ENCODE assay signal across 34 cellular contexts in genomic region chr7:24857623-24858022, GRCh38.
"Had no signal": no experiment of that assay in that cellular context is flagged by ENCODE, and none has a peak within 500 bp of the region (broad histone marks: within the 10 kb centered on the region; RNA-seq: fewer than 3 reads in every experiment).

No MANE protein-coding gene starts in this region.

- ATAC-seq: activated CD8-positive, alpha-beta T cell treated with anti-CD3 and anti-CD28 coated beads for 36 hours; activated naive CD8-positive, alpha-beta T cell treated with anti-CD3 and anti-CD28 coated beads, Interleukin-2, amount 50 U/mL, for 24 hours; activated T-cell treated with anti-CD3 and anti-CD28 coated beads, Interleukin-2, amount 50 U/mL, for 72 hours; body of pancreas; T-cell had no signal

- H3K27ac ChIP-seq: body of pancreas, brain microvascular endothelial cell, breast epithelium, VCaP had no signal

- H3K9me3 Mint-ChIP-seq: activated B cell treated with CpG ODN at 0.5 μM for 24 hours; activated CD4-positive, alpha-beta memory T cell treated with anti-CD3 and anti-CD28 coated beads for 36 hours; activated CD4-positive, alpha-beta T cell treated with anti-CD3 and anti-CD28 coated beads, Interleukin-2, amount 10 ng/mL, durations not matched to agents 24 days and 14 days; activated CD8-positive, alpha-beta T cell treated with anti-CD3 and anti-CD28 coated beads for 36 hours; activated naive CD4-positive, alpha-beta T cell treated with anti-CD3 and anti-CD28 coated beads, Interleukin-2, amount 10 ng/mL, durations not matched to agents 7 days and 5 days; activated naive CD4-positive, alpha-beta T cell treated with anti-CD3 and anti-CD28 coated beads, Interleukin-2, amount 50 U/mL, for 24 hours; activated naive CD8-positive, alpha-beta T cell treated with anti-CD3 and anti-CD28 coated beads, Interleukin-2, amount 10 ng/mL, durations not matched to agents 7 days and 5 days; activated naive CD8-positive, alpha-beta T cell treated with anti-CD3 and anti-CD28 coated beads, Interleukin-2, amount 50 U/mL, for 24 hours; activated T-cell treated with anti-CD3 and anti-CD28 coated beads, Interleukin-2, amount 50 U/mL, for 24 hours; activated T-cell treated with anti-CD3 and anti-CD28 coated beads, Interleukin-2, amount 50 U/mL, for 72 hours; activated T-helper 1 cell treated with anti-CD3 and anti-CD28 coated beads, Interleukin-12 subunit alpha, Interleukin-12 subunit beta, Interleukin-2, Interleukin-4 antibody, amounts not matched to agents 30 ng/mL and 10 ng/mL and 1 ng/mL, durations not matched to agents 14 hours and 24 hours and 36 hours; activated T-helper 2 cell treated with anti-CD3 and anti-CD28 coated beads, Interferon-gamma antibody, Interleukin-2, Interleukin-4, amounts not matched to agents 10 μg/mL and 5 μg/mL and 100 μg/mL, durations not matched to agents 14 hours and 24 hours and 36 hours; T-cell; T-helper 2 cell treated with Interferon-gamma antibody and Interleukin-4, amounts not matched to agents 5 μg/mL and 100 μg/mL, for 36 hours had no signal

- FAIRE-seq: astrocyte, TTC549 had no signal

- H3K27ac Mint-ChIP-seq: activated B cell treated with CpG ODN at 0.5 μM for 24 hours; activated CD4-positive, alpha-beta memory T cell treated with anti-CD3 and anti-CD28 coated beads for 36 hours; activated CD4-positive, alpha-beta T cell treated with anti-CD3 and anti-CD28 coated beads, Interleukin-2, amount 10 ng/mL, durations not matched to agents 24 days and 14 days; activated CD8-positive, alpha-beta T cell treated with anti-CD3 and anti-CD28 coated beads for 36 hours; activated naive CD4-positive, alpha-beta T cell treated with anti-CD3 and anti-CD28 coated beads, Interleukin-2, amount 10 ng/mL, durations not matched to agents 7 days and 5 days; activated naive CD8-positive, alpha-beta T cell; activated naive CD8-positive, alpha-beta T cell treated with anti-CD3 and anti-CD28 coated beads, Interleukin-2, amount 10 ng/mL, durations not matched to agents 7 days and 5 days; activated naive CD8-positive, alpha-beta T cell treated with anti-CD3 and anti-CD28 coated beads, Interleukin-2, amount 50 U/mL, for 24 hours; activated T-cell treated with anti-CD3 and anti-CD28 coated beads, Interleukin-2, amount 50 U/mL, for 24 hours; activated T-cell treated with anti-CD3 and anti-CD28 coated beads, Interleukin-2, amount 50 U/mL, for 72 hours; activated T-helper 1 cell treated with anti-CD3 and anti-CD28 coated beads, Interleukin-12 subunit alpha, Interleukin-12 subunit beta, Interleukin-2, Interleukin-4 antibody, amounts not matched to agents 30 ng/mL and 10 ng/mL and 1 ng/mL, durations not matched to agents 14 hours and 24 hours and 36 hours; activated T-helper 2 cell treated with anti-CD3 and anti-CD28 coated beads, Interferon-gamma antibody, Interleukin-2, Interleukin-4, amounts not matched to agents 10 μg/mL and 5 μg/mL and 100 μg/mL, durations not matched to agents 14 hours and 24 hours and 36 hours; T-cell; T-helper 2 cell treated with Interferon-gamma antibody and Interleukin-4, amounts not matched to agents 5 μg/mL and 100 μg/mL, for 36 hours had no signal

- H3K4me3 Mint-ChIP-seq: activated B cell treated with CpG ODN at 0.5 μM for 24 hours; activated CD4-positive, alpha-beta memory T cell treated with anti-CD3 and anti-CD28 coated beads for 36 hours; activated CD4-positive, alpha-beta T cell treated with anti-CD3 and anti-CD28 coated beads, Interleukin-2, amount 10 ng/mL, durations not matched to agents 24 days and 14 days; activated CD8-positive, alpha-beta T cell treated with anti-CD3 and anti-CD28 coated beads for 36 hours; activated naive CD4-positive, alpha-beta T cell treated with anti-CD3 and anti-CD28 coated beads, Interleukin-2, amount 10 ng/mL, durations not matched to agents 7 days and 5 days; activated naive CD4-positive, alpha-beta T cell treated with anti-CD3 and anti-CD28 coated beads, Interleukin-2, amount 50 U/mL, for 24 hours; activated naive CD8-positive, alpha-beta T cell; activated naive CD8-positive, alpha-beta T cell treated with anti-CD3 and anti-CD28 coated beads, Interleukin-2, amount 10 ng/mL, durations not matched to agents 7 days and 5 days; activated naive CD8-positive, alpha-beta T cell treated with anti-CD3 and anti-CD28 coated beads, Interleukin-2, amount 50 U/mL, for 24 hours; activated T-cell treated with anti-CD3 and anti-CD28 coated beads, Interleukin-2, amount 50 U/mL, for 24 hours; activated T-cell treated with anti-CD3 and anti-CD28 coated beads, Interleukin-2, amount 50 U/mL, for 72 hours; activated T-helper 1 cell treated with anti-CD3 and anti-CD28 coated beads, Interleukin-12 subunit alpha, Interleukin-12 subunit beta, Interleukin-2, Interleukin-4 antibody, amounts not matched to agents 30 ng/mL and 10 ng/mL and 1 ng/mL, durations not matched to agents 14 hours and 24 hours and 36 hours; T-cell; T-helper 2 cell treated with Interferon-gamma antibody and Interleukin-4, amounts not matched to agents 5 μg/mL and 100 μg/mL, for 36 hours had no signal

- H3K27me3 Mint-ChIP-seq: activated B cell treated with CpG ODN at 0.5 μM for 24 hours; activated CD4-positive, alpha-beta memory T cell treated with anti-CD3 and anti-CD28 coated beads for 36 hours; activated CD4-positive, alpha-beta T cell treated with anti-CD3 and anti-CD28 coated beads, Interleukin-2, amount 10 ng/mL, durations not matched to agents 24 days and 14 days; activated CD8-positive, alpha-beta T cell treated with anti-CD3 and anti-CD28 coated beads for 36 hours; activated naive CD4-positive, alpha-beta T cell treated with anti-CD3 and anti-CD28 coated beads, Interleukin-2, amount 10 ng/mL, durations not matched to agents 7 days and 5 days; activated naive CD4-positive, alpha-beta T cell treated with anti-CD3 and anti-CD28 coated beads, Interleukin-2, amount 50 U/mL, for 24 hours; activated naive CD8-positive, alpha-beta T cell; activated naive CD8-positive, alpha-beta T cell treated with anti-CD3 and anti-CD28 coated beads, Interleukin-2, amount 10 ng/mL, durations not matched to agents 7 days and 5 days; activated naive CD8-positive, alpha-beta T cell treated with anti-CD3 and anti-CD28 coated beads, Interleukin-2, amount 50 U/mL, for 24 hours; activated T-cell treated with anti-CD3 and anti-CD28 coated beads, Interleukin-2, amount 50 U/mL, for 24 hours; T-cell had no signal

- H3K9me3 ChIP-seq: body of pancreas, breast epithelium had no signal

- H3K4me1 ChIP-seq: body of pancreas, breast epithelium had no signal

- H3K27me3 ChIP-seq: body of pancreas, brain microvascular endothelial cell, breast epithelium had no signal

- H3K36me3 ChIP-seq: breast epithelium had no signal

- H3K4me3 ChIP-seq: body of pancreas, breast epithelium had no signal

- H3K4me1 Mint-ChIP-seq: activated B cell treated with CpG ODN at 0.5 μM for 24 hours; activated naive CD4-positive, alpha-beta T cell treated with anti-CD3 and anti-CD28 coated beads, Interleukin-2, amount 50 U/mL, for 24 hours had no signal

- DNase-seq: activated B cell treated with CpG ODN at 0.5 μM for 24 hours; activated CD4-positive, alpha-beta memory T cell treated with anti-CD3 and anti-CD28 coated beads for 36 hours; activated CD4-positive, alpha-beta T cell treated with anti-CD3 and anti-CD28 coated beads for 4 hours; activated CD4-positive, alpha-beta T cell treated with anti-CD3 and anti-CD28 coated beads, Interleukin-2, amount 10 ng/mL, durations not matched to agents 24 days and 14 days; activated CD4-positive, alpha-beta T cell treated with anti-CD3 and anti-CD28 coated beads, Interleukin-2, amount 50 U/mL, for 1 hour; activated CD4-positive, alpha-beta T cell treated with anti-CD3 and anti-CD28 coated beads, Interleukin-2, amount 50 U/mL, for 4 hours; activated CD4-positive, CD25-positive, alpha-beta regulatory T cell treated with anti-CD3 and anti-CD28 coated beads, Interleukin-2, amount 50 U/mL, for 72 hours; activated CD8-positive, alpha-beta memory T cell treated with anti-CD3 and anti-CD28 coated beads, Interleukin-2, amount 50 U/mL, for 4 hours; activated CD8-positive, alpha-beta T cell treated with anti-CD3 and anti-CD28 coated beads for 36 hours; activated effector memory CD4-positive, alpha-beta T cell treated with Interleukin-2 at 50 U/mL for 16 hours; activated gamma-delta T cell; activated naive CD4-positive, alpha-beta T cell treated with anti-CD3 and anti-CD28 coated beads, Interleukin-2, amount 10 ng/mL, durations not matched to agents 7 days and 5 days; activated naive CD4-positive, alpha-beta T cell treated with Interleukin-2 at 50 U/mL for 16 hours; activated naive CD8-positive, alpha-beta T cell treated with anti-CD3 and anti-CD28 coated beads, Interleukin-2, amount 10 ng/mL, durations not matched to agents 7 days and 5 days; activated naive CD8-positive, alpha-beta T cell treated with anti-CD3 and anti-CD28 coated beads, Interleukin-2, amount 50 U/mL, for 24 hours; activated T-cell treated with anti-CD3 and anti-CD28 coated beads, Interleukin-2, amount 50 U/mL, for 24 hours; activated T-cell treated with anti-CD3 and anti-CD28 coated beads, Interleukin-2, amount 50 U/mL, for 72 hours; amygdala; aorta; body of pancreas; brain microvascular endothelial cell; central memory CD4-positive, alpha-beta T cell; T-cell; T-helper 2 cell; T-helper 9 cell had no signal
